Comparison of ENCODE assay signal across 2 cellular contexts in the genomic region with DNA sequence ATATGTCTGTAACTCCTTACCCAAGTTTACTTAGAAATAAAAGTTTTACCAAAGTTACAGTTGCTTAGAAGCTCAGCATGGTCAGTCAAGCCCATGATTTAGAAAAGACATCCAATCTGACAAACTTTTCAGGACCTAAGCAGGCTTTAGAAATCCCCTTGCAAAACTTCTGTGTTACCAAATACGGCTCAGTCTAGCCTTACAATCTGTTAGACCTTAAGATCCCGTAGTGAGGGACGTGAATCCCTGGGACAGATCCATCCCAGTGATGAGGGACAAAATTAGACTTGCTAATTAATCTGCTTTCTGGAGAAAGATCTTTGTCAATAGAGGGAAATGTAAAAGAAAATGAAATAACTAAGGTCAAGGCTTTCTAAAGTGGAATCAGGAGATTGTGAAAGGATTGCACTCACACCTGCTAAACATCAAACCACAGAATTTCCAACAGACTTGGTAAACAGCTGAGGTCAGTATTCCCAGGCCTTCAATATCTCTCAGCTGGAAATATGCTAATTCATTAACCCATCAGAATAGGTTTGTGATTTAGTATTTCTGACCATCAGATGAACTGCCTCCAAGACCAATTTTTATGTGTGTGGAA.
TF ChIP-seq lines count a peak whose summit lies in the region.

No MANE protein-coding gene starts in this region.

TF ChIP-seq in liver, 16 proteins besides CTCF, POLR2A, EP300 and RAD21:
- TF ChIP-seq JUND (IDR thresholded peaks at IDR 0.05) (peak in 1 of 2 donors; percentile 65), HNF4A (conservative IDR thresholded peaks at IDR 0.05) (peak; percentile 36 to 61), GABPA (IDR thresholded peaks at IDR 0.05 in 1 of 2, conservative IDR thresholded peaks at IDR 0.05 in 1 of 2) (no peak), SP1 (IDR thresholded peaks at IDR 0.05) (no peak), FOXA1 (IDR thresholded peaks at IDR 0.05) (peak; percentile 78), FOXA2 (IDR thresholded peaks at IDR 0.05) (peak; percentile 88), YY1 (IDR thresholded peaks at IDR 0.05) (peak; percentile 44), EGR1 (IDR thresholded peaks at IDR 0.05; ENCODE audit: low read depth in 2 of 2) (peak in 1 of 2 donors; percentile 41), TAF1 (conservative IDR thresholded peaks at IDR 0.05) (no peak), HNF4G (IDR thresholded peaks at IDR 0.05) (no peak), RXRA (IDR thresholded peaks at IDR 0.05) (peak; percentile 30 to 79), NR2F2 (IDR thresholded peaks at IDR 0.05) (no peak)
- TF ChIP-seq, protein P1, sequence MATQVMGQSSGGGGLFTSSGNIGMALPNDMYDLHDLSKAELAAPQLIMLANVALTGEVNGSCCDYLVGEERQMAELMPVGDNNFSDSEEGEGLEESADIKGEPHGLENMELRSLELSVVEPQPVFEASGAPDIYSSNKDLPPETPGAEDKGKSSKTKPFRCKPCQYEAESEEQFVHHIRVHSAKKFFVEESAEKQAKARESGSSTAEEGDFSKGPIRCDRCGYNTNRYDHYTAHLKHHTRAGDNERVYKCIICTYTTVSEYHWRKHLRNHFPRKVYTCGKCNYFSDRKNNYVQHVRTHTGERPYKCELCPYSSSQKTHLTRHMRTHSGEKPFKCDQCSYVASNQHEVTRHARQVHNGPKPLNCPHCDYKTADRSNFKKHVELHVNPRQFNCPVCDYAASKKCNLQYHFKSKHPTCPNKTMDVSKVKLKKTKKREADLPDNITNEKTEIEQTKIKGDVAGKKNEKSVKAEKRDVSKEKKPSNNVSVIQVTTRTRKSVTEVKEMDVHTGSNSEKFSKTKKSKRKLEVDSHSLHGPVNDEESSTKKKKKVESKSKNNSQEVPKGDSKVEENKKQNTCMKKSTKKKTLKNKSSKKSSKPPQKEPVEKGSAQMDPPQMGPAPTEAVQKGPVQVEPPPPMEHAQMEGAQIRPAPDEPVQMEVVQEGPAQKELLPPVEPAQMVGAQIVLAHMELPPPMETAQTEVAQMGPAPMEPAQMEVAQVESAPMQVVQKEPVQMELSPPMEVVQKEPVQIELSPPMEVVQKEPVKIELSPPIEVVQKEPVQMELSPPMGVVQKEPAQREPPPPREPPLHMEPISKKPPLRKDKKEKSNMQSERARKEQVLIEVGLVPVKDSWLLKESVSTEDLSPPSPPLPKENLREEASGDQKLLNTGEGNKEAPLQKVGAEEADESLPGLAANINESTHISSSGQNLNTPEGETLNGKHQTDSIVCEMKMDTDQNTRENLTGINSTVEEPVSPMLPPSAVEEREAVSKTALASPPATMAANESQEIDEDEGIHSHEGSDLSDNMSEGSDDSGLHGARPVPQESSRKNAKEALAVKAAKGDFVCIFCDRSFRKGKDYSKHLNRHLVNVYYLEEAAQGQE (IDR thresholded peaks at IDR 0.05): peak; percentile 56
- TF ChIP-seq, protein P2, sequence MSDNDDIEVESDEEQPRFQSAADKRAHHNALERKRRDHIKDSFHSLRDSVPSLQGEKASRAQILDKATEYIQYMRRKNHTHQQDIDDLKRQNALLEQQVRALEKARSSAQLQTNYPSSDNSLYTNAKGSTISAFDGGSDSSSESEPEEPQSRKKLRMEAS (IDR thresholded peaks at IDR 0.05): peak; percentile 37
- TF ChIP-seq, protein P3, sequence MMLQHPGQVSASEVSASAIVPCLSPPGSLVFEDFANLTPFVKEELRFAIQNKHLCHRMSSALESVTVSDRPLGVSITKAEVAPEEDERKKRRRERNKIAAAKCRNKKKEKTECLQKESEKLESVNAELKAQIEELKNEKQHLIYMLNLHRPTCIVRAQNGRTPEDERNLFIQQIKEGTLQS (IDR thresholded peaks at IDR 0.05): no peak
- TF ChIP-seq, protein P4, sequence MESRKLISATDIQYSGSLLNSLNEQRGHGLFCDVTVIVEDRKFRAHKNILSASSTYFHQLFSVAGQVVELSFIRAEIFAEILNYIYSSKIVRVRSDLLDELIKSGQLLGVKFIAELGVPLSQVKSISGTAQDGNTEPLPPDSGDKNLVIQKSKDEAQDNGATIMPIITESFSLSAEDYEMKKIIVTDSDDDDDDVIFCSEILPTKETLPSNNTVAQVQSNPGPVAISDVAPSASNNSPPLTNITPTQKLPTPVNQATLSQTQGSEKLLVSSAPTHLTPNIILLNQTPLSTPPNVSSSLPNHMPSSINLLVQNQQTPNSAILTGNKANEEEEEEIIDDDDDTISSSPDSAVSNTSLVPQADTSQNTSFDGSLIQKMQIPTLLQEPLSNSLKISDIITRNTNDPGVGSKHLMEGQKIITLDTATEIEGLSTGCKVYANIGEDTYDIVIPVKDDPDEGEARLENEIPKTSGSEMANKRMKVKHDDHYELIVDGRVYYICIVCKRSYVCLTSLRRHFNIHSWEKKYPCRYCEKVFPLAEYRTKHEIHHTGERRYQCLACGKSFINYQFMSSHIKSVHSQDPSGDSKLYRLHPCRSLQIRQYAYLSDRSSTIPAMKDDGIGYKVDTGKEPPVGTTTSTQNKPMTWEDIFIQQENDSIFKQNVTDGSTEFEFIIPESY (IDR thresholded peaks at IDR 0.05): peak; percentile 66

TF ChIP-seq in HepG2, 621 proteins besides CTCF, POLR2A, EP300 and RAD21:
- TF ChIP-seq, protein P5, sequence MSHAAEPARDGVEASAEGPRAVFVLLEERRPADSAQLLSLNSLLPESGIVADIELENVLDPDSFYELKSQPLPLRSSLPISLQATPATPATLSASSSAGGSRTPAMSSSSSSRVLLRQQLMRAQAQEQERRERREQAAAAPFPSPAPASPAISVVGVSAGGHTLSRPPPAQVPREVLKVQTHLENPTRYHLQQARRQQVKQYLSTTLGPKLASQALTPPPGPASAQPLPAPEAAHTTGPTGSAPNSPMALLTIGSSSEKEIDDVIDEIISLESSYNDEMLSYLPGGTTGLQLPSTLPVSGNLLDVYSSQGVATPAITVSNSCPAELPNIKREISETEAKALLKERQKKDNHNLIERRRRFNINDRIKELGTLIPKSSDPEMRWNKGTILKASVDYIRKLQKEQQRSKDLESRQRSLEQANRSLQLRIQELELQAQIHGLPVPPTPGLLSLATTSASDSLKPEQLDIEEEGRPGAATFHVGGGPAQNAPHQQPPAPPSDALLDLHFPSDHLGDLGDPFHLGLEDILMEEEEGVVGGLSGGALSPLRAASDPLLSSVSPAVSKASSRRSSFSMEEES (CRISPR knock-in tag; IDR thresholded peaks at IDR 0.05): no peak
- TF ChIP-seq SPEN (CRISPR knock-in tag; IDR thresholded peaks at IDR 0.05; ENCODE audit: low read depth) (no peak), REPIN1 (CRISPR knock-in tag; IDR thresholded peaks at IDR 0.05; ENCODE audit: borderline replicate concordance, low read depth) (no peak), ZSCAN12 (CRISPR knock-in tag; IDR thresholded peaks at IDR 0.05) (no peak), ZNF143 (CRISPR knock-in tag; IDR thresholded peaks at IDR 0.05) (no peak), MED1 (CRISPR knock-in tag; IDR thresholded peaks at IDR 0.05) (no peak), PCBP1 (IDR thresholded peaks at IDR 0.05; ENCODE audit: borderline replicate concordance, low read depth, low read length) (no peak), YY1 (IDR thresholded peaks at IDR 0.05; ENCODE audit: insufficient read depth, insufficient replicate concordance, low read depth, low read length) (no peak), ZNF256 (CRISPR knock-in tag; conservative IDR thresholded peaks at IDR 0.05) (no peak), TOE1 (CRISPR knock-in tag; IDR thresholded peaks at IDR 0.05) (no peak), ZNF431 (CRISPR knock-in tag; IDR thresholded peaks at IDR 0.05; ENCODE audit: borderline replicate concordance, low read depth) (no peak), FOXA1 (IDR thresholded peaks at IDR 0.05) (no peak), FOXA1 (CRISPR knock-in tag; IDR thresholded peaks at IDR 0.05) (no peak), NFKB2 (CRISPR knock-in tag; IDR thresholded peaks at IDR 0.05; ENCODE audit: borderline replicate concordance) (no peak)
- TF ChIP-seq, protein P6, sequence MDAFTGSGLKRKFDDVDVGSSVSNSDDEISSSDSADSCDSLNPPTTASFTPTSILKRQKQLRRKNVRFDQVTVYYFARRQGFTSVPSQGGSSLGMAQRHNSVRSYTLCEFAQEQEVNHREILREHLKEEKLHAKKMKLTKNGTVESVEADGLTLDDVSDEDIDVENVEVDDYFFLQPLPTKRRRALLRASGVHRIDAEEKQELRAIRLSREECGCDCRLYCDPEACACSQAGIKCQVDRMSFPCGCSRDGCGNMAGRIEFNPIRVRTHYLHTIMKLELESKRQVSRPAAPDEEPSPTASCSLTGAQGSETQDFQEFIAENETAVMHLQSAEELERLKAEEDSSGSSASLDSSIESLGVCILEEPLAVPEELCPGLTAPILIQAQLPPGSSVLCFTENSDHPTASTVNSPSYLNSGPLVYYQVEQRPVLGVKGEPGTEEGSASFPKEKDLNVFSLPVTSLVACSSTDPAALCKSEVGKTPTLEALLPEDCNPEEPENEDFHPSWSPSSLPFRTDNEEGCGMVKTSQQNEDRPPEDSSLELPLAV (CRISPR knock-in tag; conservative IDR thresholded peaks at IDR 0.05; ENCODE audit: low read depth): no peak
- TF ChIP-seq, protein P7, sequence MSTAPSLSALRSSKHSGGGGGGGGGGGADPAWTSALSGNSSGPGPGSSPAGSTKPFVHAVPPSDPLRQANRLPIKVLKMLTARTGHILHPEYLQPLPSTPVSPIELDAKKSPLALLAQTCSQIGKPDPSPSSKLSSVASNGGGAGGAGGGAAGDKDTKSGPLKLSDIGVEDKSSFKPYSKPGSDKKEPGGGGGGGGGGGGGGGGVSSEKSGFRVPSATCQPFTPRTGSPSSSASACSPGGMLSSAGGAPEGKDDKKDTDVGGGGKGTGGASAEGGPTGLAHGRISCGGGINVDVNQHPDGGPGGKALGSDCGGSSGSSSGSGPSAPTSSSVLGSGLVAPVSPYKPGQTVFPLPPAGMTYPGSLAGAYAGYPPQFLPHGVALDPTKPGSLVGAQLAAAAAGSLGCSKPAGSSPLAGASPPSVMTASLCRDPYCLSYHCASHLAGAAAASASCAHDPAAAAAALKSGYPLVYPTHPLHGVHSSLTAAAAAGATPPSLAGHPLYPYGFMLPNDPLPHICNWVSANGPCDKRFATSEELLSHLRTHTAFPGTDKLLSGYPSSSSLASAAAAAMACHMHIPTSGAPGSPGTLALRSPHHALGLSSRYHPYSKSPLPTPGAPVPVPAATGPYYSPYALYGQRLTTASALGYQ (CRISPR knock-in tag; IDR thresholded peaks at IDR 0.05): no peak
